1 cellular context compared by ENCODE assay signal in the genomic region with DNA sequence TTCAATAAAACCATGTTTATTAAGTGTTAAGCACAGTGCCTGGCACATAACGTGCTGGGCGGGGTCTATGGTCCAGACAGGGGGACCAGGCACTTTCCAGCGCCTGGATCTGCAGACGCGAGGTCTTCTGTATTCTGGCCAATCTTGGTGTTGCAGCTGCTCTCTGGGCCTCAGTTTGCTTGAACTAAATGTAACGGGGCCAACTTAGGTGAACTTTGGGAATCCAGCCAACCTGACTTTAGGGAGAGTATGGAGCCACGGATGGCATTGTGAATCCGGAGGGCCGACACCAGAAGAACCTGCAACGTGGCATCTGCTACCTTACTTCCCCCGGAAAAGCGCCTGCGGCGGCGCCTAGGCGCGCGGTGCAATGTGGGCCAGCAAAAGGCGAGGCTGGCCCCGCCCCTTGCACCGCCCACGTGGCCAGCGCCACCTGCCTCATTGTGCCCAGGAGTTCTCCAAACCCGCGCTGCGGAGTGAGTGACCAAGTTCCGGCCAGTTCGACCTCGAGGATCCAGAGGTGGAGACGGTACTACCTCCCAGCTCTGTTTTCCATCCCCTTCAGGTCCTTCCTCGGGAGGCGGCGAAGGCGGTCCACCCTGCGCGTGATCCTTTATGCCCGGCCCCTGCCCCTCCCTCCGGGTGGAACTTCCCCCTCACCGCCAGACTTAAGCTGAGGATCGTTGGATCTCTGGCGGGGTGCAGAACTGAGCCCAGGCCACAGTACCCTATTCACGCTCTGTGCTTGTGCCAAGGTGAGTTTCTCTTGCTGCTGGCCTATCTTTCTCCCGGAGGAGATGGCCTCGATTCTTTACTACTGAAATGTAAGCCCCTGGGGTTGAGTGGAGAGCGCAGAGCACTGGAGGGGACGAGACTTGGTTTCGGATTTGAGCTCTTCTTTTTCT.
A peak's percentile ranks its signal among the peaks of the same experiment; 100 is the strongest.
TF ChIP-seq lines count a peak whose summit lies in the region.

A gene (plus strand): TSS at position 426 of the 905 bp plus-strand sequence. CDS start 10,969 bp downstream, outside the sequence.

TF ChIP-seq in K562, 482 proteins besides CTCF, POLR2A, EP300 and RAD21 (continued from another document and continues in another):
- TF ChIP-seq, protein P1, sequence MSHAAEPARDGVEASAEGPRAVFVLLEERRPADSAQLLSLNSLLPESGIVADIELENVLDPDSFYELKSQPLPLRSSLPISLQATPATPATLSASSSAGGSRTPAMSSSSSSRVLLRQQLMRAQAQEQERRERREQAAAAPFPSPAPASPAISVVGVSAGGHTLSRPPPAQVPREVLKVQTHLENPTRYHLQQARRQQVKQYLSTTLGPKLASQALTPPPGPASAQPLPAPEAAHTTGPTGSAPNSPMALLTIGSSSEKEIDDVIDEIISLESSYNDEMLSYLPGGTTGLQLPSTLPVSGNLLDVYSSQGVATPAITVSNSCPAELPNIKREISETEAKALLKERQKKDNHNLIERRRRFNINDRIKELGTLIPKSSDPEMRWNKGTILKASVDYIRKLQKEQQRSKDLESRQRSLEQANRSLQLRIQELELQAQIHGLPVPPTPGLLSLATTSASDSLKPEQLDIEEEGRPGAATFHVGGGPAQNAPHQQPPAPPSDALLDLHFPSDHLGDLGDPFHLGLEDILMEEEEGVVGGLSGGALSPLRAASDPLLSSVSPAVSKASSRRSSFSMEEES (CRISPR knock-in tag; IDR thresholded peaks at IDR 0.05) = no peak; the same call in 1 of the 2 replicates
- TF ChIP-seq SAFB (IDR thresholded peaks at IDR 0.05; ENCODE audit: borderline replicate concordance, low read depth, low read length) (peak; percentile 33; the same call in 1 of the 2 replicates), ZNF551 (CRISPR knock-in tag; IDR thresholded peaks at IDR 0.05) (no peak), ZBED1 (IDR thresholded peaks at IDR 0.05) (no peak), FOXK1 (CRISPR knock-in tag; IDR thresholded peaks at IDR 0.05; ENCODE audit: borderline replicate concordance) (peak; percentile 4; the same call in 1 of the 2 replicates), ILK (tag; IDR thresholded peaks at IDR 0.05; ENCODE audit: borderline replicate concordance, low read depth) (no peak), BHLHE40 (IDR thresholded peaks at IDR 0.05; ENCODE audit: low read length) (peak; percentile 73), KLF6 (CRISPR knock-in tag; IDR thresholded peaks at IDR 0.05; ENCODE audit: borderline replicate concordance) (peak; percentile 58; the same call in 1 of the 2 replicates), PYGO2 (tag; IDR thresholded peaks at IDR 0.05) (peak; percentile 43; the same call in 1 of the 2 replicates), ZNF764 (CRISPR knock-in tag; IDR thresholded peaks at IDR 0.05; ENCODE audit: low read depth) (no peak), BRD4 (IDR thresholded peaks at IDR 0.05) (peak; percentile 86), ZNF57 (CRISPR knock-in tag; IDR thresholded peaks at IDR 0.05) (0 out of 2 replicates have a peak, but pooled peaks have one; percentile 72), ZNF253 (CRISPR knock-in tag; conservative IDR thresholded peaks at IDR 0.05) (no peak), ASH1L (IDR thresholded peaks at IDR 0.05; ENCODE audit: borderline replicate concordance, low read depth, partially characterized antibody) (no peak), ZNF785 (CRISPR knock-in tag; IDR thresholded peaks at IDR 0.05) (no peak), ZFP30 (CRISPR knock-in tag; IDR thresholded peaks at IDR 0.05; ENCODE audit: borderline replicate concordance) (no peak), ETV5 (CRISPR knock-in tag; IDR thresholded peaks at IDR 0.05; ENCODE audit: low read depth) (peak; percentile 73; the same call in 1 of the 2 replicates), ZNF668 (CRISPR knock-in tag; IDR thresholded peaks at IDR 0.05) (no peak; the same call in 1 of the 2 replicates)
- TF ChIP-seq, protein P2, sequence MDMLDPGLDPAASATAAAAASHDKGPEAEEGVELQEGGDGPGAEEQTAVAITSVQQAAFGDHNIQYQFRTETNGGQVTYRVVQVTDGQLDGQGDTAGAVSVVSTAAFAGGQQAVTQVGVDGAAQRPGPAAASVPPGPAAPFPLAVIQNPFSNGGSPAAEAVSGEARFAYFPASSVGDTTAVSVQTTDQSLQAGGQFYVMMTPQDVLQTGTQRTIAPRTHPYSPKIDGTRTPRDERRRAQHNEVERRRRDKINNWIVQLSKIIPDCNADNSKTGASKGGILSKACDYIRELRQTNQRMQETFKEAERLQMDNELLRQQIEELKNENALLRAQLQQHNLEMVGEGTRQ (CRISPR knock-in tag; IDR thresholded peaks at IDR 0.05) = peak; percentile 94
- TF ChIP-seq, protein P3, sequence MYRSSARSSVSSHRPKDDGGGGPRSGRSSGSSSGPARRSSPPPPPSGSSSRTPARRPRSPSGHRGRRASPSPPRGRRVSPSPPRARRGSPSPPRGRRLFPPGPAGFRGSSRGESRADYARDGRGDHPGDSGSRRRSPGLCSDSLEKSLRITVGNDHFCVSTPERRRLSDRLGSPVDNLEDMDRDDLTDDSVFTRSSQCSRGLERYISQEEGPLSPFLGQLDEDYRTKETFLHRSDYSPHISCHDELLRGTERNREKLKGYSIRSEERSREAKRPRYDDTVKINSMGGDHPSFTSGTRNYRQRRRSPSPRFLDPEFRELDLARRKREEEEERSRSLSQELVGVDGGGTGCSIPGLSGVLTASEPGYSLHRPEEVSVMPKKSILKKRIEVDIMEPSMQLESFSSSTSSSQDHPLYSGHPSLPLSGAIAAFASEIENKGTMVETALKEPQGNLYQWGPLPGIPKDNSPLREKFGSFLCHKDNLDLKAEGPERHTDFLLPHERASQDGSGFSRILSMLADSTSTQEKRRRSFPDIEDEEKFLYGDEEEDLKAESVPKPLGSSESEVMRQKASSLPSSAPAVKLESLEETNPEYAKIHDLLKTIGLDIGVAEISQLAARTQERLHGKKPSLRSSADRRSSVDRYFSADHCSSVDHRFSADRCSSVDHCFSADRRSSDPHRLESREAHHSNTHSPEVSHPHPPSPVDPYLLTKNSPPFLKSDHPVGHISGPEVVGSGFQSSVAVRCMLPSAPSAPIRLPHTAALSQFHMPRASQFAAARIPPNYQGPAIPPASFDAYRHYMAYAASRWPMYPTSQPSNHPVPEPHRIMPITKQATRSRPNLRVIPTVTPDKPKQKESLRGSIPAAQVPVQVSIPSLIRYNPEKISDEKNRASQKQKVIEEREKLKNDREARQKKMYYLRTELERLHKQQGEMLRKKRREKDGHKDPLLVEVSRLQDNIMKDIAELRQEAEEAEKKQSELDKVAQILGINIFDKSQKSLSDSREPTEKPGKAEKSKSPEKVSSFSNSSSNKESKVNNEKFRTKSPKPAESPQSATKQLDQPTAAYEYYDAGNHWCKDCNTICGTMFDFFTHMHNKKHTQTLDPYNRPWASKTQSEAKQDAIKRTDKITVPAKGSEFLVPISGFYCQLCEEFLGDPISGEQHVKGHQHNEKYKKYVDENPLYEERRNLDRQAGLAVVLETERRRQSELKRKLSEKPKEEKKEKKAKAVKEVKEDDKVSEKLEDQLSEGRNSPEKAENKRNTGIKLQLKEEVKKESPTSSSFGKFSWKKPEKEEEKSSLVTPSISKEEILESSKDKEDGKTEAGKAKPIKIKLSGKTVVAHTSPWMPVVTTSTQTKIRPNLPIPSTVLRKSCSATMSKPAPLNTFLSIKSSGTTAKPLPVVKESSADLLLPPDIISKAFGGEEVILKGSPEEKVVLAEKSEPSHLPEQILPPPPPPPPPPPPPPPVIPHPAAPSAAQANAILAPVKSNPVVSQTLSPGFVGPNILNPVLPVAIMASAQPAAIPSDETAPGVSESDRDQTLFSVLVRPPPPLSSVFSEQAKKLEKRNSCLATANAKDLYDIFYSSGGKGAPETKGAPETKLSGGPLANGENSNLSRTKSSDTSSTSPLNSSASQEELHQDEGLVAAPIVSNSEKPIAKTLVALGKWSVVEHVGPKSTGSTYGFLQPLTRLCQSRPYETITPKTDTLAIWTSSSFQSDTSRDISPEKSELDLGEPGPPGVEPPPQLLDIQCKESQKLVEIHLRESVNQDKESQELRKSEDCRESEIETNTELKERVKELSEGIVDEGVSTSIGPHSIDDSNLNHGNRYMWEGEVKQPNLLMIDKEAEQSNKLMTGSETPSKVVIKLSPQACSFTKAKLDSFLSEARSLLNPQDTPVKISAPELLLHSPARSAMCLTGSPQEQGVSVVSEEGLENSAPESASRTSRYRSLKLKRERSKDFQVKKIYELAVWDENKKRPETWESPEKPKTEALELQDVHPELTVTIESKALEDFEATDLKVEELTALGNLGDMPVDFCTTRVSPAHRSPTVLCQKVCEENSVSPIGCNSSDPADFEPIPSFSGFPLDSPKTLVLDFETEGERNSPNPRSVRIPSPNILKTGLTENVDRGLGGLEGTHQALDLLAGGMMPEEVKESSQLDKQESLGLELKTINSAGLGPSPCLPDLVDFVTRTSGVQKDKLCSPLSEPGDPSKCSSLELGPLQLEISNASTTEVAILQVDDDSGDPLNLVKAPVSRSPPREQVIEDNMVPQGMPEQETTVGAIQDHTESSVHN (IDR thresholded peaks at IDR 0.05; ENCODE audit: borderline replicate concordance in 1 of 2, low read depth in 1 of 2) = peak in 1 of 2 experiments; percentile 81; a peak in 2 of 4 replicates
- TF ChIP-seq, protein P4, sequence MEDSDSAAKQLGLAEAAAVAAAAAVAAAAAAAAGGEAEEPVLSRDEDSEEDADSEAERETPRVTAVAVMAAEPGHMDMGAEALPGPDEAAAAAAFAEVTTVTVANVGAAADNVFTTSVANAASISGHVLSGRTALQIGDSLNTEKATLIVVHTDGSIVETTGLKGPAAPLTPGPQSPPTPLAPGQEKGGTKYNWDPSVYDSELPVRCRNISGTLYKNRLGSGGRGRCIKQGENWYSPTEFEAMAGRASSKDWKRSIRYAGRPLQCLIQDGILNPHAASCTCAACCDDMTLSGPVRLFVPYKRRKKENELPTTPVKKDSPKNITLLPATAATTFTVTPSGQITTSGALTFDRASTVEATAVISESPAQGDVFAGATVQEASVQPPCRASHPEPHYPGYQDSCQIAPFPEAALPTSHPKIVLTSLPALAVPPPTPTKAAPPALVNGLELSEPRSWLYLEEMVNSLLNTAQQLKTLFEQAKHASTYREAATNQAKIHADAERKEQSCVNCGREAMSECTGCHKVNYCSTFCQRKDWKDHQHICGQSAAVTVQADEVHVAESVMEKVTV (CRISPR knock-in tag; IDR thresholded peaks at IDR 0.05) = no peak
- TF ChIP-seq, protein P5, sequence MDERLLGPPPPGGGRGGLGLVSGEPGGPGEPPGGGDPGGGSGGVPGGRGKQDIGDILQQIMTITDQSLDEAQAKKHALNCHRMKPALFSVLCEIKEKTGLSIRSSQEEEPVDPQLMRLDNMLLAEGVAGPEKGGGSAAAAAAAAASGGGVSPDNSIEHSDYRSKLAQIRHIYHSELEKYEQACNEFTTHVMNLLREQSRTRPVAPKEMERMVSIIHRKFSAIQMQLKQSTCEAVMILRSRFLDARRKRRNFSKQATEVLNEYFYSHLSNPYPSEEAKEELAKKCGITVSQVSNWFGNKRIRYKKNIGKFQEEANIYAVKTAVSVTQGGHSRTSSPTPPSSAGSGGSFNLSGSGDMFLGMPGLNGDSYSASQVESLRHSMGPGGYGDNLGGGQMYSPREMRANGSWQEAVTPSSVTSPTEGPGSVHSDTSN (CRISPR knock-in tag; IDR thresholded peaks at IDR 0.05; ENCODE audit: low read depth) = no peak
- TF ChIP-seq, protein P5 (tag; conservative IDR thresholded peaks at IDR 0.05; ENCODE audit: low read depth) = no peak
- TF ChIP-seq, protein P6, sequence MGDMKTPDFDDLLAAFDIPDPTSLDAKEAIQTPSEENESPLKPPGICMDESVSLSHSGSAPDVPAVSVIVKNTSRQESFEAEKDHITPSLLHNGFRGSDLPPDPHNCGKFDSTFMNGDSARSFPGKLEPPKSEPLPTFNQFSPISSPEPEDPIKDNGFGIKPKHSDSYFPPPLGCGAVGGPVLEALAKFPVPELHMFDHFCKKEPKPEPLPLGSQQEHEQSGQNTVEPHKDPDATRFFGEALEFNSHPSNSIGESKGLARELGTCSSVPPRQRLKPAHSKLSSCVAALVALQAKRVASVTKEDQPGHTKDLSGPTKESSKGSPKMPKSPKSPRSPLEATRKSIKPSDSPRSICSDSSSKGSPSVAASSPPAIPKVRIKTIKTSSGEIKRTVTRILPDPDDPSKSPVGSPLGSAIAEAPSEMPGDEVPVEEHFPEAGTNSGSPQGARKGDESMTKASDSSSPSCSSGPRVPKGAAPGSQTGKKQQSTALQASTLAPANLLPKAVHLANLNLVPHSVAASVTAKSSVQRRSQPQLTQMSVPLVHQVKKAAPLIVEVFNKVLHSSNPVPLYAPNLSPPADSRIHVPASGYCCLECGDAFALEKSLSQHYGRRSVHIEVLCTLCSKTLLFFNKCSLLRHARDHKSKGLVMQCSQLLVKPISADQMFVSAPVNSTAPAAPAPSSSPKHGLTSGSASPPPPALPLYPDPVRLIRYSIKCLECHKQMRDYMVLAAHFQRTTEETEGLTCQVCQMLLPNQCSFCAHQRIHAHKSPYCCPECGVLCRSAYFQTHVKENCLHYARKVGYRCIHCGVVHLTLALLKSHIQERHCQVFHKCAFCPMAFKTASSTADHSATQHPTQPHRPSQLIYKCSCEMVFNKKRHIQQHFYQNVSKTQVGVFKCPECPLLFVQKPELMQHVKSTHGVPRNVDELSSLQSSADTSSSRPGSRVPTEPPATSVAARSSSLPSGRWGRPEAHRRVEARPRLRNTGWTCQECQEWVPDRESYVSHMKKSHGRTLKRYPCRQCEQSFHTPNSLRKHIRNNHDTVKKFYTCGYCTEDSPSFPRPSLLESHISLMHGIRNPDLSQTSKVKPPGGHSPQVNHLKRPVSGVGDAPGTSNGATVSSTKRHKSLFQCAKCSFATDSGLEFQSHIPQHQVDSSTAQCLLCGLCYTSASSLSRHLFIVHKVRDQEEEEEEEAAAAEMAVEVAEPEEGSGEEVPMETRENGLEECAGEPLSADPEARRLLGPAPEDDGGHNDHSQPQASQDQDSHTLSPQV (IDR thresholded peaks at IDR 0.05) = peak; percentile 99
- TF ChIP-seq, protein P7, sequence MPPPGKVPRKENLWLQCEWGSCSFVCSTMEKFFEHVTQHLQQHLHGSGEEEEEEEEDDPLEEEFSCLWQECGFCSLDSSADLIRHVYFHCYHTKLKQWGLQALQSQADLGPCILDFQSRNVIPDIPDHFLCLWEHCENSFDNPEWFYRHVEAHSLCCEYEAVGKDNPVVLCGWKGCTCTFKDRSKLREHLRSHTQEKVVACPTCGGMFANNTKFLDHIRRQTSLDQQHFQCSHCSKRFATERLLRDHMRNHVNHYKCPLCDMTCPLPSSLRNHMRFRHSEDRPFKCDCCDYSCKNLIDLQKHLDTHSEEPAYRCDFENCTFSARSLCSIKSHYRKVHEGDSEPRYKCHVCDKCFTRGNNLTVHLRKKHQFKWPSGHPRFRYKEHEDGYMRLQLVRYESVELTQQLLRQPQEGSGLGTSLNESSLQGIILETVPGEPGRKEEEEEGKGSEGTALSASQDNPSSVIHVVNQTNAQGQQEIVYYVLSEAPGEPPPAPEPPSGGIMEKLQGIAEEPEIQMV (tag; conservative IDR thresholded peaks at IDR 0.05; ENCODE audit: low read depth) = peak; percentile 70
- TF ChIP-seq, protein P8, sequence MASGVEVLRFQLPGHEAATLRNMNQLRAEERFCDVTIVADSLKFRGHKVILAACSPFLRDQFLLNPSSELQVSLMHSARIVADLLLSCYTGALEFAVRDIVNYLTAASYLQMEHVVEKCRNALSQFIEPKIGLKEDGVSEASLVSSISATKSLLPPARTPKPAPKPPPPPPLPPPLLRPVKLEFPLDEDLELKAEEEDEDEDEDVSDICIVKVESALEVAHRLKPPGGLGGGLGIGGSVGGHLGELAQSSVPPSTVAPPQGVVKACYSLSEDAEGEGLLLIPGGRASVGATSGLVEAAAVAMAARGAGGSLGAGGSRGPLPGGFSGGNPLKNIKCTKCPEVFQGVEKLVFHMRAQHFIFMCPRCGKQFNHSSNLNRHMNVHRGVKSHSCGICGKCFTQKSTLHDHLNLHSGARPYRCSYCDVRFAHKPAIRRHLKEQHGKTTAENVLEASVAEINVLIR (CRISPR knock-in tag; IDR thresholded peaks at IDR 0.05) = no peak
